In the genomic region with DNA sequence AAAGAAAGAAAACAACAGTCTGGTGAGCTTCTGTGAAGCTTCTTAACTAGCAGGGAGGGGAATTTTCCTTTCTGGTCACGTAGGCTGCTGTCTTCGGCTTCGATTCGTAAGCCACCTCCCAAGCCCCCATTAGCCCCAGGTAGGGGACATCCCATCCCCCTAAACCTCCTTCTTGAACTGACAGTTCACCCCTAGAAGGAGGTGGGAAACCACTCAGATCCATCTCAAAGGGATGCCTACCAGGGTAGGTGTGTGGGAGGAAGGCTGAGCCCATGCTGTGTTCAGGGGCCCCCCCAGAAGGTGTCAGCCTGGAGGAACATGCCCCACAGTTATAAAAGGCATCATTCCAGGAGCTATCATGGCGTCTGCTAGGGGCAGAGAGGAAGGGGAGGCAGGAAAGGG, we compare ENCODE assay signal across 12 cellular contexts. TPM values are rescaled to one million over a fixed set of nuclear protein-coding genes. Genes with fewer than 3 reads are reported as not detected.
DNase-seq lines count a peak whose midpoint lies in the region; ATAC-seq and TF ChIP-seq lines count a peak whose summit lies in the region.
"Had no signal": no experiment of that assay in that cellular context is flagged by ENCODE, and none has a peak within 500 bp of the region (broad histone marks: within the 10 kb centered on the region; RNA-seq: fewer than 3 reads in every experiment).

No MANE protein-coding gene starts in this region.

- H3K4me3 Mint-ChIP-seq in IgD-negative memory B cell, result peak overlapping the region in 1 of 4 donors; percentile 44
- peak overlapping the region; percentile 74 for H3K4me3 Mint-ChIP-seq in activated naive CD8-positive, alpha-beta T cell treated with anti-CD3 and anti-CD28 coated beads for 36 hours
- H3K4me3 Mint-ChIP-seq: memory B cell had no signal

- H3K4me3 ChIP-seq in spleen, result no peak overlapping the region
- H3K4me3 ChIP-seq in H7 (ENCODE audit: insufficient read depth, low read depth, low read length), result no peak overlapping the region
- H3K4me3 ChIP-seq: esophagus muscularis mucosa had no signal

- peaks cover 0 to 3% (median 1%) of the 10 kb centered on the region in 3 donors for H3K4me1 Mint-ChIP-seq in IgD-negative memory B cell
- H3K4me1 Mint-ChIP-seq in activated naive CD8-positive, alpha-beta T cell treated with anti-CD3 and anti-CD28 coated beads for 36 hours, result peaks cover 91% of the 10 kb centered on the region

- peak overlapping the region in 5 of 8 donors; percentile 14 to 70 (median 54) for H3K27ac ChIP-seq in spleen
- H3K27ac ChIP-seq: C4-2B, esophagus muscularis mucosa had no signal

- H3K4me1 ChIP-seq in spleen, result peaks cover 0 to 95% (median 15%) of the 10 kb centered on the region in 6 donors
- H3K4me1 ChIP-seq: esophagus muscularis mucosa had no signal

- no peaks in the 10 kb centered on the region for H3K9me3 ChIP-seq in spleen
- H3K9me3 ChIP-seq: esophagus muscularis mucosa had no signal

- intact Hi-C loops in spleen (cut with DNase I; ENCODE audit: low total_unique reads), result no loop called here

- DNase-seq in activated CD4-positive, alpha-beta T cell treated with anti-CD3 and anti-CD28 coated beads for 48 hours, result peak; percentile 69
- DNase-seq in activated naive CD8-positive, alpha-beta T cell treated with anti-CD3 and anti-CD28 coated beads for 36 hours, result peak; percentile 80
- DNase-seq in spleen, result no peak
- DNase-seq in hypothalamus (lab: John Stamatoyannopoulos, UW), result no peak
- no peak for DNase-seq in H7
- DNase-seq in mucosa of gallbladder (ENCODE audit: low spot score), result no peak
- DNase-seq: NCI-H2171 had no signal

- 48 to 69% (median 63%) methylated on average over 5 of the region's 5 CpGs for WGBS in spleen, 5 donors

- peaks cover 32% of the 10 kb centered on the region for H3K27me3 Mint-ChIP-seq in IgD-negative memory B cell
- H3K27me3 Mint-ChIP-seq in activated naive CD8-positive, alpha-beta T cell treated with anti-CD3 and anti-CD28 coated beads for 36 hours, result no peaks in the 10 kb centered on the region

- TF ChIP-seq POLR2A in spleen (IDR thresholded peaks at IDR 0.05), result no peak

- H3K36me3 ChIP-seq in spleen (no peaks in the 10 kb centered on the region), H7 (replicated peaks; ENCODE audit: control insufficient read depth, insufficient read depth, low read length) (no peaks in the 10 kb centered on the region)
- H3K36me3 ChIP-seq: esophagus muscularis mucosa had no signal

- TF ChIP-seq CTCF in spleen (IDR thresholded peaks at IDR 0.05 in 8 of 11, conservative IDR thresholded peaks at IDR 0.05 in 3 of 11), result no peak

- peak overlapping the region in 2 of 3 donors; percentile 9 to 44 for H3K27ac Mint-ChIP-seq in IgD-negative memory B cell
- peak overlapping the region; percentile 98 for H3K27ac Mint-ChIP-seq in activated naive CD8-positive, alpha-beta T cell treated with anti-CD3 and anti-CD28 coated beads for 36 hours
- H3K27ac Mint-ChIP-seq: memory B cell had no signal

- H3K36me3 Mint-ChIP-seq in IgD-negative memory B cell, result peaks cover 1% of the 10 kb centered on the region
- peaks cover 68% of the 10 kb centered on the region for H3K36me3 Mint-ChIP-seq in activated naive CD8-positive, alpha-beta T cell treated with anti-CD3 and anti-CD28 coated beads for 36 hours
- H3K36me3 Mint-ChIP-seq: memory B cell had no signal

- peaks cover 0 to 32% (median 0%) of the 10 kb centered on the region in 7 donors for H3K27me3 ChIP-seq in spleen (replicated peaks in 1 of 7)
- no peaks in the 10 kb centered on the region; the same call in 1 of the 2 replicates for H3K27me3 ChIP-seq in H7 (ENCODE audit: control insufficient read depth, insufficient read depth, low read length)

- peaks cover 0 to 2% (median 0%) of the 10 kb centered on the region in 3 donors for H3K9me3 Mint-ChIP-seq in IgD-negative memory B cell
- H3K9me3 Mint-ChIP-seq in activated naive CD8-positive, alpha-beta T cell treated with anti-CD3 and anti-CD28 coated beads for 36 hours, result peaks cover 3% of the 10 kb centered on the region

- ATAC-seq in GM18873 (IDR thresholded peaks at IDR 0.05; ENCODE audit: low FRiP score, unreplicated experiment), result no peak

RNA-seq across cellular contexts. Expression of gene CD247, which starts 25.8 kb away (rescaled TPM):
- 63.3 TPM for polyA plus RNA-seq in IgD-negative memory B cell
- total RNA-seq in activated naive CD8-positive, alpha-beta T cell treated with anti-CD3 and anti-CD28 coated beads for 36 hours, result 100 to 1,000 TPM; 166 TPM
- total RNA-seq in spleen, result 10 to 100 TPM; 15.8 to 67.1 (median 37.7) TPM
- polyA plus RNA-seq in spleen, result 10 to 100 TPM; 16.0 to 17.8 (median 16.3) TPM
- total RNA-seq in H7 (2014; rRNA removed; shearing (Covaris generic)), result 0.33 and 0.83 TPM in 2 replicates
- total RNA-seq in mucosa of gallbladder, result 5.2 TPM

Comparison
In these comparisons a context has a peak if more than half of its experiments do, and no peak if none do; other contexts are left out.
1. DNase-seq: peak in activated CD4-positive, alpha-beta T cell treated with anti-CD3 and anti-CD28 coated beads for 48 hours (single experiment) and activated naive CD8-positive, alpha-beta T cell treated with anti-CD3 and anti-CD28 coated beads for 36 hours (single experiment); none in spleen (single experiment), hypothalamus (0 of 51), H7 (single experiment) and mucosa of gallbladder (single experiment).